Comparison of ENCODE assay signal across 1 cellular context in genomic region chr9:123349691-123350480, GRCh38.
TF ChIP-seq lines count a peak whose summit lies in the region.

No MANE protein-coding gene starts in this region.

TF ChIP-seq in K562, 482 proteins besides CTCF, POLR2A, EP300 and RAD21 (continued from another document and continues in another):
- TF ChIP-seq GMEB1 (CRISPR knock-in tag; IDR thresholded peaks at IDR 0.05), result no peak
- no peak for TF ChIP-seq ZNF764 (CRISPR knock-in tag; IDR thresholded peaks at IDR 0.05; ENCODE audit: low read depth)
- no peak for TF ChIP-seq BDP1 (IDR thresholded peaks at IDR 0.05; ENCODE audit: insufficient read depth, insufficient read length)
- TF ChIP-seq BACH1 (tag; IDR thresholded peaks at IDR 0.05), result no peak
- TF ChIP-seq ZBTB11 (CRISPR knock-in tag; IDR thresholded peaks at IDR 0.05), result no peak
- TF ChIP-seq ZNF12 (CRISPR knock-in tag; IDR thresholded peaks at IDR 0.05), result no peak
- TF ChIP-seq BHLHE40 (IDR thresholded peaks at IDR 0.05; ENCODE audit: low read length), result no peak
- 0 out of 2 replicates have a peak, but pooled peaks have one; percentile 23 for TF ChIP-seq HIVEP1 (CRISPR knock-in tag; IDR thresholded peaks at IDR 0.05)
- no peak for TF ChIP-seq ZNF407 (IDR thresholded peaks at IDR 0.05; ENCODE audit: low read depth)
- TF ChIP-seq NFIX (CRISPR knock-in tag; IDR thresholded peaks at IDR 0.05; ENCODE audit: low read depth), result no peak
- peak; percentile 48; the same call in 1 of the 2 replicates for TF ChIP-seq CTBP1 (IDR thresholded peaks at IDR 0.05; ENCODE audit: borderline replicate concordance)
- TF ChIP-seq ESRRA (IDR thresholded peaks at IDR 0.05; ENCODE audit: borderline replicate concordance, low read depth), result peak; percentile 48
- TF ChIP-seq ARID3B (CRISPR knock-in tag; IDR thresholded peaks at IDR 0.05; ENCODE audit: borderline replicate concordance), result peak; percentile 53; the same call in 1 of the 2 replicates
- TF ChIP-seq THRA (IDR thresholded peaks at IDR 0.05), result no peak
- TF ChIP-seq EHMT2 (IDR thresholded peaks at IDR 0.05), result no peak
- no peak for TF ChIP-seq KAT7 (CRISPR knock-in tag; IDR thresholded peaks at IDR 0.05; ENCODE audit: borderline replicate concordance)
- no peak for TF ChIP-seq RBM39 (optimal IDR thresholded peaks at IDR 0.05; ENCODE audit: low read depth, low read length)
- TF ChIP-seq NFE2L1 (tag; IDR thresholded peaks at IDR 0.05; ENCODE audit: borderline replicate concordance, low read depth), result no peak
- no peak for TF ChIP-seq C11orf30 (IDR thresholded peaks at IDR 0.05; ENCODE audit: low read depth)
- no peak for TF ChIP-seq SMARCA5 (IDR thresholded peaks at IDR 0.05)
- no peak for TF ChIP-seq PML (IDR thresholded peaks at IDR 0.05; ENCODE audit: low read length)
- TF ChIP-seq CGGBP1 (CRISPR knock-in tag; IDR thresholded peaks at IDR 0.05), result no peak
- TF ChIP-seq E2F1 (CRISPR knock-in tag; IDR thresholded peaks at IDR 0.05), result no peak
- peak; percentile 79 for TF ChIP-seq RB1 (IDR thresholded peaks at IDR 0.05; ENCODE audit: low read depth)
- no peak for TF ChIP-seq ZBTB26 (CRISPR knock-in tag; IDR thresholded peaks at IDR 0.05)
- TF ChIP-seq SREBF2 (CRISPR knock-in tag; IDR thresholded peaks at IDR 0.05), result no peak
- no peak for TF ChIP-seq SMAD1 (IDR thresholded peaks at IDR 0.05; ENCODE audit: low read depth, low read length, partially characterized antibody)
- no peak for TF ChIP-seq FOXM1 (IDR thresholded peaks at IDR 0.05; ENCODE audit: low read depth)
- peak; percentile 55; the same call in 1 of the 2 replicates for TF ChIP-seq FOXM1 (CRISPR knock-in tag; IDR thresholded peaks at IDR 0.05; ENCODE audit: low read depth)
- no peak for TF ChIP-seq STAT5A (IDR thresholded peaks at IDR 0.05; ENCODE audit: borderline replicate concordance, low read length)
- TF ChIP-seq TOE1 (IDR thresholded peaks at IDR 0.05; ENCODE audit: borderline replicate concordance), result no peak
- no peak for TF ChIP-seq TOE1 (CRISPR knock-in tag; IDR thresholded peaks at IDR 0.05; ENCODE audit: borderline replicate concordance, low read depth)
- no peak for TF ChIP-seq HOMEZ (CRISPR knock-in tag; IDR thresholded peaks at IDR 0.05)
- 0 out of 2 replicates have a peak, but pooled peaks have one; percentile 45 for TF ChIP-seq MTA3 (IDR thresholded peaks at IDR 0.05; ENCODE audit: borderline replicate concordance)
- TF ChIP-seq ZNF232 (CRISPR knock-in tag; IDR thresholded peaks at IDR 0.05), result no peak
- TF ChIP-seq ARID2 (IDR thresholded peaks at IDR 0.05), result peak; percentile 95
- TF ChIP-seq WHSC1 (IDR thresholded peaks at IDR 0.05; ENCODE audit: low read length), result no peak
- TF ChIP-seq ZNF444 (CRISPR knock-in tag; IDR thresholded peaks at IDR 0.05), result no peak
- TF ChIP-seq MAX (CRISPR knock-in tag; IDR thresholded peaks at IDR 0.05), result no peak
- TF ChIP-seq ZNF175 (CRISPR knock-in tag; IDR thresholded peaks at IDR 0.05; ENCODE audit: low read depth), result no peak
- TF ChIP-seq TCF15 (CRISPR knock-in tag; IDR thresholded peaks at IDR 0.05), result no peak
- TF ChIP-seq ZFX (CRISPR knock-in tag; IDR thresholded peaks at IDR 0.05), result no peak
- TF ChIP-seq IFI16 (CRISPR knock-in tag; IDR thresholded peaks at IDR 0.05), result no peak
